Comparison of ENCODE assay signal across 11 cellular contexts in genomic region chr7:21430575-21430954, GRCh38. TPM values are rescaled to one million over a fixed set of nuclear protein-coding genes. Genes with fewer than 3 reads are reported as not detected.
DNase-seq lines count a peak whose midpoint lies in the region; ATAC-seq, FAIRE-seq and TF ChIP-seq lines count a peak whose summit lies in the region.
"Had no signal": no experiment of that assay in that cellular context is flagged by ENCODE, and none has a peak within 500 bp of the region (broad histone marks: within the 10 kb centered on the region; RNA-seq: fewer than 3 reads in every experiment).

No MANE protein-coding gene starts in this region.

- H3K9me3 Mint-ChIP-seq in IgD-negative memory B cell (no peaks in the 10 kb centered on the region), neural progenitor cell (peaks cover 4% of the 10 kb centered on the region)

- in situ Hi-C loops in K562 (cut with MboI) = no loop called here

- H3F3A ChIP-seq in neural progenitor cell (ENCODE audit: low read depth) = peaks cover 38% of the 10 kb centered on the region

- TF ChIP-seq POLR2A in K562 (conservative IDR thresholded peaks at IDR 0.05) = no peak

- no peak for TF ChIP-seq RAD21 in K562 (CRISPR knock-in tag; conservative IDR thresholded peaks at IDR 0.05 in 1 of 2, IDR thresholded peaks at IDR 0.05 in 1 of 2)

- TF ChIP-seq EP300 in K562 (IDR thresholded peaks at IDR 0.05; ENCODE audit: low read length) = no peak

- peaks cover 17 to 31% of the 10 kb centered on the region in 2 experiments for H3K4me1 ChIP-seq in K562 (replicated peaks in 1 of 2; ENCODE audit: control insufficient read depth in 2 of 2, insufficient read depth in 2 of 2, low read length in 2 of 2)
- peaks cover 55% of the 10 kb centered on the region for H3K4me1 ChIP-seq in neural progenitor cell
- peaks cover 12% of the 10 kb centered on the region for H3K4me1 ChIP-seq in mucosa of descending colon (ENCODE audit: low read depth)

- H4K20me1 ChIP-seq in K562 (replicated peaks; ENCODE audit: control insufficient read depth, insufficient read depth, low read length) (no peaks in the 10 kb centered on the region), neural progenitor cell (ENCODE audit: low read depth) (peaks cover 37% of the 10 kb centered on the region)

- H3K36me3 Mint-ChIP-seq in IgD-negative memory B cell (peaks cover 9% of the 10 kb centered on the region), neural progenitor cell (peaks cover 31% of the 10 kb centered on the region)

- 76% methylated on average over 3 of the region's 3 CpGs for whole genome bisulfite sequencing in K562 (ENCODE audit: insufficient coverage, low coverage, missing lambda C conversion rate)

- no peak for ATAC-seq in K562
- no peak for ATAC-seq in GM19452 (IDR thresholded peaks at IDR 0.05; ENCODE audit: unreplicated experiment)
- no peak for ATAC-seq in mucosa of descending colon

- CTCF ChIA-PET in K562 (lab: Yijun Ruan, JAX; ENCODE audit: low intra/inter-chr PET ratio) = no interaction called here

- DNase-seq in NCI-H748 (lab: John Stamatoyannopoulos, UW; ENCODE audit: unreplicated experiment) (peak; percentile 35), NCI-H748 treated with DMSO at 0.1 percent for 48 hours (lab: John Stamatoyannopoulos, UW) (no peak), K562 (ENCODE audit: extremely low read depth in 1 of 4, low spot score in 3 of 4) (no peak), neural progenitor cell (ENCODE audit: low spot score) (no peak), mucosa of descending colon (no peak), NOMO-1 treated with dmso at 0.1 percent for 144 hours (lab: John Stamatoyannopoulos, UW; ENCODE audit: unreplicated experiment) (no peak)
- DNase-seq: amniotic stem cell, HCEC 1CT, NCI-H1417 treated with DMSO at 0.1 percent for 48 hours had no signal

- peaks cover 47 to 59% (median 54%) of the 10 kb centered on the region in 3 donors for H3K4me1 Mint-ChIP-seq in IgD-negative memory B cell
- peaks cover 41% of the 10 kb centered on the region for H3K4me1 Mint-ChIP-seq in neural progenitor cell

- H3K4me3 ChIP-seq in K562 (no peak overlapping the region), neural progenitor cell (peak overlapping the region; percentile 57), mucosa of descending colon (no peak overlapping the region)

- TF ChIP-seq CTCF in K562 (IDR thresholded peaks at IDR 0.05 in 2 of 3, conservative IDR thresholded peaks at IDR 0.05 in 1 of 3; ENCODE audit: insufficient read depth in 2 of 3, low read depth in 1 of 3, low read length in 3 of 3) (no peak), neural progenitor cell (IDR thresholded peaks at IDR 0.05) (no peak), mucosa of descending colon (IDR thresholded peaks at IDR 0.05) (no peak)

- no peaks in the 10 kb centered on the region for H3K9me1 ChIP-seq in K562 (ENCODE audit: control insufficient read depth, insufficient read depth, low read length)

- no peak for FAIRE-seq in K562 (lab: Jason Lieb, UNC)

- no peak overlapping the region for H2AFZ ChIP-seq in K562 (ENCODE audit: low read depth, low read length)
- no peak overlapping the region for H2AFZ ChIP-seq in neural progenitor cell (replicated peaks)

- no TSS peak for BruUV-seq in K562 (replicated peaks; lab: Mats Ljungman, UMichigan)

- H3K27me3 ChIP-seq in K562 (ENCODE audit: control insufficient read depth in 2 of 2, insufficient read depth in 2 of 2, low read length in 2 of 2) (no peaks in the 10 kb centered on the region), neural progenitor cell (no peaks in the 10 kb centered on the region)

- intact Hi-C loops in K562 (cut with micrococcal nuclease) = no loop called here
- intact Hi-C loops in mucosa of descending colon (cut with DNase I, micrococcal nuclease) = no loop called here

- H3K9me3 ChIP-seq in K562 (replicated peaks; ENCODE audit: control insufficient read depth, insufficient read depth, low read depth, low read length) (no peaks in the 10 kb centered on the region), neural progenitor cell (ENCODE audit: low read depth) (no peaks in the 10 kb centered on the region), mucosa of descending colon (no peaks in the 10 kb centered on the region)

- POLR2A ChIA-PET in K562 (lab: Yijun Ruan, JAX) = interaction anchor here (1.8 kb wide), 1 partner anchor 11 kb away, joined by 7 read pairs; no protein-coding TSS in a partner anchor

- H3K79me2 ChIP-seq in K562 (ENCODE audit: control insufficient read depth, insufficient read depth, low read length) (peaks cover 21% of the 10 kb centered on the region; the same call in 2 of the 3 replicates), neural progenitor cell (ENCODE audit: low read depth) (peaks cover 71% of the 10 kb centered on the region)

- H3K27me3 Mint-ChIP-seq in IgD-negative memory B cell (no peaks in the 10 kb centered on the region), neural progenitor cell (ENCODE audit: insufficient read depth, low read depth) (peaks cover 10% of the 10 kb centered on the region)

- peak overlapping the region in 1 of 3 donors; percentile 100 for H3K27ac Mint-ChIP-seq in IgD-negative memory B cell
- H3K27ac Mint-ChIP-seq in neural progenitor cell = no peak overlapping the region

- H3K4me2 ChIP-seq in K562 (ENCODE audit: insufficient read depth, low read length) (peak overlapping the region; percentile 35; the same call in 1 of the 2 replicates), neural progenitor cell (peak overlapping the region; percentile 95)

- H3K4me3 Mint-ChIP-seq in IgD-negative memory B cell (peak overlapping the region; percentile 86 to 100 (median 98)), neural progenitor cell (peak overlapping the region; percentile 97)

- no peaks in the 10 kb centered on the region; the same call in 2 of the 3 replicates for H3K36me3 ChIP-seq in K562 (ENCODE audit: control insufficient read depth, insufficient read depth, low read length)
- no peaks in the 10 kb centered on the region for H3K36me3 ChIP-seq in neural progenitor cell
- no peaks in the 10 kb centered on the region for H3K36me3 ChIP-seq in mucosa of descending colon (ENCODE audit: low read depth)

- no peak overlapping the region for H3K27ac ChIP-seq in K562 (ENCODE audit: extremely low read depth, low read depth, low read length)
- no peak overlapping the region for H3K27ac ChIP-seq in neural progenitor cell

- no peak overlapping the region for H3K9ac ChIP-seq in K562 (ENCODE audit: insufficient read depth in 1 of 2, low read depth in 2 of 2, low read length in 2 of 2)
- peak overlapping the region; percentile 9 for H3K9ac ChIP-seq in neural progenitor cell

TF ChIP-seq in K562, 482 proteins besides CTCF, POLR2A, EP300 and RAD21 (continues in another document):
- TF ChIP-seq ZSCAN29 (IDR thresholded peaks at IDR 0.05) (no peak), NONO (IDR thresholded peaks at IDR 0.05; ENCODE audit: low read depth in 2 of 2, low read length in 1 of 2) (no peak), KAT7 (CRISPR knock-in tag; IDR thresholded peaks at IDR 0.05; ENCODE audit: borderline replicate concordance) (no peak), JUNB (CRISPR knock-in tag; conservative IDR thresholded peaks at IDR 0.05) (no peak), KAT2B (IDR thresholded peaks at IDR 0.05; ENCODE audit: low read depth, low read length) (no peak), KHSRP (IDR thresholded peaks at IDR 0.05) (no peak), BMI1 (IDR thresholded peaks at IDR 0.05; ENCODE audit: low read length) (no peak), ZNF12 (CRISPR knock-in tag; IDR thresholded peaks at IDR 0.05) (no peak), THRB (CRISPR knock-in tag; conservative IDR thresholded peaks at IDR 0.05) (no peak), TOE1 (IDR thresholded peaks at IDR 0.05; ENCODE audit: borderline replicate concordance) (no peak), TOE1 (CRISPR knock-in tag; IDR thresholded peaks at IDR 0.05; ENCODE audit: borderline replicate concordance, low read depth) (no peak), CBFA2T3 (IDR thresholded peaks at IDR 0.05) (no peak), KDM2B (CRISPR knock-in tag; IDR thresholded peaks at IDR 0.05) (no peak)

RNA-seq across cellular contexts. Expression of gene SP4, which starts 2.7 kb away (rescaled TPM):
- 12.6 TPM for polyA plus RNA-seq in IgD-negative memory B cell
- 15.9 and 25.2 TPM in 2 replicates for total RNA-seq in K562 (2011; cell fraction: chromatin; rRNA removed; ENCODE audit: low replicate concordance)
- 10.7 and 10.8 TPM in 2 replicates for total RNA-seq in K562 (2011; cell fraction: nucleolus; rRNA removed)
- total RNA-seq in K562 (2011; cell fraction: nucleoplasm; rRNA removed) = 12.7 and 13.3 TPM in 2 replicates
- 3.5 and 4.8 TPM in 2 replicates for total RNA-seq in K562 (2014; rRNA removed)
- total RNA-seq in K562 (2014; rRNA removed; fragmentation: Illumina TruSeq; extraction: Trizol) = 9.2 and 9.4 TPM in 2 replicates
- total RNA-seq in K562 (2015; rRNA removed; fragmentation: Illumina TruSeq; extraction: Trizol) = 6.4 and 8.3 TPM in 2 replicates
- 4.9 and 5.8 TPM in 2 replicates for total RNA-seq in K562 (2021)
- polyA plus RNA-seq in K562 (2011; rRNA removed) = 5.7 and 7.4 TPM in 2 replicates
- 3.4 and 3.7 TPM in 2 replicates for polyA plus RNA-seq in K562 (2011; cell fraction: cytosol; rRNA removed)
- polyA plus RNA-seq in K562 (2011; cell fraction: nucleus; rRNA removed) = 3.8 and 4.7 TPM in 2 replicates
- polyA plus RNA-seq in K562 (2012) = 2.1 and 2.2 TPM in 2 replicates
- 3.9 and 4.5 TPM in 2 replicates for polyA plus RNA-seq in K562 (2014; fragmentation: Illumina TruSeq; extraction: Trizol)
- polyA plus RNA-seq in K562 (2014; fragmentation: Nextera tagmentation; extraction: Ambion mirVana) = 1 to 10 TPM; 2.5 to 3.4 TPM
- polyA plus RNA-seq in K562 (2014; rRNA removed) = 2.4 TPM in 2 replicates
- polyA minus RNA-seq in K562 (2011; rRNA and poly(A)+ RNA removed) = 23.3 and 25.3 TPM in 2 replicates
- 5.4 and 9.9 TPM in 2 replicates for polyA minus RNA-seq in K562 (2011; cell fraction: cytosol; rRNA and poly(A)+ RNA removed)
- 16.8 and 26.8 TPM in 2 replicates for polyA minus RNA-seq in K562 (2011; cell fraction: nucleus; rRNA and poly(A)+ RNA removed)
- total RNA-seq in neural progenitor cell (ENCODE audit: low replicate concordance) = 42.3 and 49.0 TPM in 2 replicates
- total RNA-seq in mucosa of descending colon = 1 to 10 TPM; 3.8 to 6.7 (median 6.0) TPM
